ENCODE assay signal across 33 cellular contexts in genomic region chr13:78323848-78324247, GRCh38.
DNase-seq lines count a peak whose midpoint lies in the region; ATAC-seq, FAIRE-seq and TF ChIP-seq lines count a peak whose summit lies in the region.
"Had no signal": no experiment of that assay in that cellular context is flagged by ENCODE, and none has a peak within 500 bp of the region (broad histone marks: within the 10 kb centered on the region; RNA-seq: fewer than 3 reads in every experiment).

No MANE protein-coding gene starts in this region.

- H3K4me3 Mint-ChIP-seq in CD4-positive, alpha-beta memory T cell: no peak overlapping the region
- no peak overlapping the region for H3K4me3 Mint-ChIP-seq in activated naive CD4-positive, alpha-beta T cell treated with anti-CD3 and anti-CD28 coated beads, Interleukin-2, amount 10 ng/mL, durations not matched to agents 7 days and 5 days
- H3K4me3 Mint-ChIP-seq: activated CD4-positive, alpha-beta memory T cell treated with anti-CD3 and anti-CD28 coated beads for 36 hours; activated naive CD4-positive, alpha-beta T cell treated with anti-CD3 and anti-CD28 coated beads, Interleukin-2, amount 50 U/mL, for 24 hours; activated T-helper 17 cell treated with anti-CD3 and anti-CD28 coated beads, Interleukin-2, amount 50 U/mL, for 72 hours; B cell; CD8-positive, alpha-beta memory T cell; dendritic cell treated with granulocyte-macrophage colony-stimulating factor and Interleukin-4, amounts not matched to agents 40 ng/mL and 50 ng/mL, for 4 days; natural killer cell; stimulated activated naive CD8-positive, alpha-beta T cell treated with anti-CD3 and anti-CD28 coated beads, Interleukin-15, Interleukin-2, amounts not matched to agents 100 ng/mL and 50 ng/mL, for 24 hours; T-helper 1 cell treated with Interleukin-12 subunit alpha and Interleukin-12 subunit beta and Interleukin-4 antibody, amounts not matched to agents 30 μg/mL and 1 μg/mL, for 36 hours had no signal

- H3K27ac ChIP-seq in A549 (no peak overlapping the region), keratinocyte (ENCODE audit: control insufficient read depth, insufficient read depth, low read length) (no peak overlapping the region), brain microvascular endothelial cell (no peak overlapping the region)
- H3K27ac ChIP-seq in CD4-positive, alpha-beta memory T cell (ENCODE audit: low read depth, low read length): no peak overlapping the region
- H3K27ac ChIP-seq: PC-9, skin epidermis, vagina had no signal

- TF ChIP-seq EP300 in A549 (IDR thresholded peaks at IDR 0.05): no peak

- TF ChIP-seq CTCF in A549 (IDR thresholded peaks at IDR 0.05): no peak
- TF ChIP-seq CTCF in LNCaP clone FGC (IDR thresholded peaks at IDR 0.05; ENCODE audit: control insufficient read depth, extremely low read depth, insufficient read depth): no peak
- no peak for TF ChIP-seq CTCF in bronchial epithelial cell (IDR thresholded peaks at IDR 0.05; ENCODE audit: insufficient read depth, low read length, severe bottlenecking)
- TF ChIP-seq CTCF in keratinocyte (optimal IDR thresholded peaks at IDR 0.05 in 1 of 3, IDR thresholded peaks at IDR 0.05 in 1 of 3, conservative IDR thresholded peaks at IDR 0.05 in 1 of 3; ENCODE audit: extremely low read depth in 1 of 3, insufficient read depth in 2 of 3, low read length in 3 of 3): no peak
- no peak for TF ChIP-seq CTCF in brain microvascular endothelial cell (IDR thresholded peaks at IDR 0.05; ENCODE audit: low read depth, low read length, missing control alignments)

- FAIRE-seq in A549 (lab: Jason Lieb, UNC): no peak
- no peak for FAIRE-seq in bronchial epithelial cell (lab: Jason Lieb, UNC)
- no peak for FAIRE-seq in keratinocyte (lab: Jason Lieb, UNC)
- FAIRE-seq: endometrium, H54, K562, kidney, TTC549 had no signal

- no peaks in the 10 kb centered on the region for H3K36me3 ChIP-seq in bronchial epithelial cell (ENCODE audit: control insufficient read depth, insufficient read depth, low read length)
- no peaks in the 10 kb centered on the region for H3K36me3 ChIP-seq in keratinocyte (ENCODE audit: control insufficient read depth in 2 of 2, extremely low read depth in 1 of 2, insufficient read depth in 2 of 2, low read length in 2 of 2)
- H3K36me3 ChIP-seq in CD4-positive, alpha-beta memory T cell (ENCODE audit: insufficient read depth, low read length): no peaks in the 10 kb centered on the region
- H3K36me3 ChIP-seq in brain microvascular endothelial cell (replicated peaks): no peaks in the 10 kb centered on the region
- H3K36me3 ChIP-seq: vagina had no signal

- no peak overlapping the region for H3K27ac Mint-ChIP-seq in CD4-positive, alpha-beta memory T cell
- no peak overlapping the region for H3K27ac Mint-ChIP-seq in activated naive CD4-positive, alpha-beta T cell treated with anti-CD3 and anti-CD28 coated beads, Interleukin-2, amount 10 ng/mL, durations not matched to agents 7 days and 5 days
- H3K27ac Mint-ChIP-seq: activated CD4-positive, alpha-beta memory T cell treated with anti-CD3 and anti-CD28 coated beads for 36 hours; activated naive CD4-positive, alpha-beta T cell treated with anti-CD3 and anti-CD28 coated beads, Interleukin-2, amount 50 U/mL, for 24 hours; activated T-helper 17 cell treated with anti-CD3 and anti-CD28 coated beads, Interleukin-2, amount 50 U/mL, for 72 hours; B cell; CD8-positive, alpha-beta memory T cell; dendritic cell treated with granulocyte-macrophage colony-stimulating factor and Interleukin-4, amounts not matched to agents 40 ng/mL and 50 ng/mL, for 4 days; natural killer cell; stimulated activated naive CD8-positive, alpha-beta T cell treated with anti-CD3 and anti-CD28 coated beads, Interleukin-15, Interleukin-2, amounts not matched to agents 100 ng/mL and 50 ng/mL, for 24 hours; T-helper 1 cell treated with Interleukin-12 subunit alpha and Interleukin-12 subunit beta and Interleukin-4 antibody, amounts not matched to agents 30 μg/mL and 1 μg/mL, for 36 hours had no signal

- in situ Hi-C loops in brain microvascular endothelial cell (cut with HindIII; ENCODE audit: low pct_ligation_motif_present, low sequenced_read_pairs): no loop called here

- H3K79me2 ChIP-seq in keratinocyte (ENCODE audit: control insufficient read depth, insufficient read depth, low read length): no peaks in the 10 kb centered on the region

- no peaks in the 10 kb centered on the region for H3K27me3 Mint-ChIP-seq in CD4-positive, alpha-beta memory T cell
- H3K27me3 Mint-ChIP-seq in activated naive CD4-positive, alpha-beta T cell treated with anti-CD3 and anti-CD28 coated beads, Interleukin-2, amount 10 ng/mL, durations not matched to agents 7 days and 5 days: no peaks in the 10 kb centered on the region
- H3K27me3 Mint-ChIP-seq: activated CD4-positive, alpha-beta memory T cell treated with anti-CD3 and anti-CD28 coated beads for 36 hours; activated naive CD4-positive, alpha-beta T cell treated with anti-CD3 and anti-CD28 coated beads, Interleukin-2, amount 50 U/mL, for 24 hours; B cell; dendritic cell treated with granulocyte-macrophage colony-stimulating factor and Interleukin-4, amounts not matched to agents 40 ng/mL and 50 ng/mL, for 4 days; stimulated activated naive CD8-positive, alpha-beta T cell treated with anti-CD3 and anti-CD28 coated beads, Interleukin-15, Interleukin-2, amounts not matched to agents 100 ng/mL and 50 ng/mL, for 24 hours had no signal

- H3K4me1 Mint-ChIP-seq in CD4-positive, alpha-beta memory T cell: no peaks in the 10 kb centered on the region
- H3K4me1 Mint-ChIP-seq in activated naive CD4-positive, alpha-beta T cell treated with anti-CD3 and anti-CD28 coated beads, Interleukin-2, amount 10 ng/mL, durations not matched to agents 7 days and 5 days: no peaks in the 10 kb centered on the region
- H3K4me1 Mint-ChIP-seq: activated naive CD4-positive, alpha-beta T cell treated with anti-CD3 and anti-CD28 coated beads, Interleukin-2, amount 50 U/mL, for 24 hours; activated T-helper 17 cell treated with anti-CD3 and anti-CD28 coated beads, Interleukin-2, amount 50 U/mL, for 72 hours; B cell; CD8-positive, alpha-beta memory T cell; natural killer cell had no signal

- TF ChIP-seq POLR2A in A549 (IDR thresholded peaks at IDR 0.05; ENCODE audit: low read length): no peak

- no peak for DNase-seq in A549 (ENCODE audit: low read depth in 1 of 2, low spot score in 1 of 2)
- DNase-seq in LNCaP clone FGC (ENCODE audit: low read depth): peak; percentile 25
- DNase-seq in bronchial epithelial cell (ENCODE audit: low read depth): peak; percentile 82
- DNase-seq in keratinocyte (ENCODE audit: low read depth, low spot score): peak; percentile 13
- DNase-seq in CD4-positive, alpha-beta memory T cell: no peak
- DNase-seq in SIG-M5 treated with dmso at 0.1 percent for 504 hours (lab: John Stamatoyannopoulos, UW; ENCODE audit: unreplicated experiment): no peak
- no peak for DNase-seq in brain microvascular endothelial cell
- no peak for DNase-seq in activated naive CD4-positive, alpha-beta T cell treated with anti-CD3 and anti-CD28 coated beads, Interleukin-2, amount 10 ng/mL, durations not matched to agents 7 days and 5 days
- DNase-seq: activated CD4-positive, alpha-beta memory T cell treated with anti-CD3 and anti-CD28 coated beads for 36 hours; activated CD4-positive, CD25-positive, alpha-beta regulatory T cell treated with anti-CD3 and anti-CD28 coated beads, Interleukin-2, amount 50 U/mL, for 72 hours; activated CD8-positive, alpha-beta memory T cell treated with anti-CD3 and anti-CD28 coated beads, Interleukin-2, amount 50 U/mL, for 4 hours; anterior cingulate cortex; CD8-positive, alpha-beta memory T cell; central memory CD4-positive, alpha-beta T cell; DMS 273 treated with DMSO at 0.1 percent for 48 hours; glutamatergic neuron; kidney; natural killer cell; NCI-H510A treated with DMSO at 0.1 percent for 48 hours; SIG-M5 had no signal

- WGBS in A549 (ENCODE audit: missing lambda C conversion rate): 9% methylated on average over 2 of the region's 2 CpGs

- H3K4me2 ChIP-seq in A549 (no peak overlapping the region), keratinocyte (ENCODE audit: control insufficient read depth, extremely low read depth, insufficient read depth, low read depth, low read length) (no peak overlapping the region)
- H3K4me2 ChIP-seq: PC-9 had no signal

- H3K9me3 ChIP-seq in A549: no peaks in the 10 kb centered on the region
- no peaks in the 10 kb centered on the region for H3K9me3 ChIP-seq in keratinocyte (ENCODE audit: control insufficient read depth, low read depth, low read length)
- no peaks in the 10 kb centered on the region for H3K9me3 ChIP-seq in CD4-positive, alpha-beta memory T cell (ENCODE audit: control insufficient read depth in 1 of 2, low read length in 2 of 2)
- H3K9me3 ChIP-seq: vagina had no signal

- H3K9me3 Mint-ChIP-seq in CD4-positive, alpha-beta memory T cell: no peaks in the 10 kb centered on the region
- no peaks in the 10 kb centered on the region for H3K9me3 Mint-ChIP-seq in activated naive CD4-positive, alpha-beta T cell treated with anti-CD3 and anti-CD28 coated beads, Interleukin-2, amount 10 ng/mL, durations not matched to agents 7 days and 5 days
- H3K9me3 Mint-ChIP-seq: activated CD4-positive, alpha-beta memory T cell treated with anti-CD3 and anti-CD28 coated beads for 36 hours; activated T-helper 17 cell treated with anti-CD3 and anti-CD28 coated beads, Interleukin-2, amount 50 U/mL, for 72 hours; CD8-positive, alpha-beta memory T cell; dendritic cell treated with granulocyte-macrophage colony-stimulating factor and Interleukin-4, amounts not matched to agents 40 ng/mL and 50 ng/mL, for 4 days; stimulated activated naive CD8-positive, alpha-beta T cell treated with anti-CD3 and anti-CD28 coated beads, Interleukin-15, Interleukin-2, amounts not matched to agents 100 ng/mL and 50 ng/mL, for 24 hours; T-helper 1 cell treated with Interleukin-12 subunit alpha and Interleukin-12 subunit beta and Interleukin-4 antibody, amounts not matched to agents 30 μg/mL and 1 μg/mL, for 36 hours had no signal

- H3K4me1 ChIP-seq in A549 (no peaks in the 10 kb centered on the region), keratinocyte (ENCODE audit: control insufficient read depth, extremely low read depth, insufficient read depth, low read length) (no peaks in the 10 kb centered on the region)
- no peaks in the 10 kb centered on the region for H3K4me1 ChIP-seq in CD4-positive, alpha-beta memory T cell (ENCODE audit: insufficient read depth, low read length)
- H3K4me1 ChIP-seq: vagina had no signal

- CTCF ChIA-PET in A549 (lab: Yijun Ruan, JAX): no interaction called here
- CTCF ChIA-PET in CD4-positive, alpha-beta memory T cell (lab: Charles Lee; ENCODE audit: partially characterized antibody): no interaction called here
- CTCF ChIA-PET in activated naive CD4-positive, alpha-beta T cell treated with anti-CD3 and anti-CD28 coated beads, Interleukin-2, amount 10 ng/mL, durations not matched to agents 7 days and 5 days (lab: Charles Lee): no interaction called here

- intact Hi-C loops in CD4-positive, alpha-beta memory T cell (cut with micrococcal nuclease): no loop called here

- no peak overlapping the region for H2AFZ ChIP-seq in keratinocyte (ENCODE audit: control insufficient read depth, low read length)
- H2AFZ ChIP-seq: PC-9 had no signal

- H3K27me3 ChIP-seq in bronchial epithelial cell (ENCODE audit: control insufficient read depth, insufficient read depth, low read length): no peaks in the 10 kb centered on the region
- H3K27me3 ChIP-seq in keratinocyte (ENCODE audit: control insufficient read depth, extremely low read depth, insufficient read depth, low read length): no peaks in the 10 kb centered on the region
- H3K27me3 ChIP-seq in CD4-positive, alpha-beta memory T cell (ENCODE audit: insufficient read depth, low read length): no peaks in the 10 kb centered on the region
- H3K27me3 ChIP-seq in brain microvascular endothelial cell (replicated peaks): no peaks in the 10 kb centered on the region
- H3K27me3 ChIP-seq: vagina had no signal

- no peak for TF ChIP-seq RAD21 in A549 (conservative IDR thresholded peaks at IDR 0.05 in 1 of 2, IDR thresholded peaks at IDR 0.05 in 1 of 2)

- H4K20me1 ChIP-seq in keratinocyte (ENCODE audit: control insufficient read depth, extremely low read depth, insufficient read depth, low read length): no peaks in the 10 kb centered on the region

- no peaks in the 10 kb centered on the region for H3K36me3 Mint-ChIP-seq in CD4-positive, alpha-beta memory T cell
- H3K36me3 Mint-ChIP-seq in activated naive CD4-positive, alpha-beta T cell treated with anti-CD3 and anti-CD28 coated beads, Interleukin-2, amount 10 ng/mL, durations not matched to agents 7 days and 5 days: no peaks in the 10 kb centered on the region
- H3K36me3 Mint-ChIP-seq: activated CD4-positive, alpha-beta memory T cell treated with anti-CD3 and anti-CD28 coated beads for 36 hours; activated naive CD4-positive, alpha-beta T cell treated with anti-CD3 and anti-CD28 coated beads, Interleukin-2, amount 50 U/mL, for 24 hours; CD8-positive, alpha-beta memory T cell; natural killer cell had no signal

- no peak for ATAC-seq in A549
- ATAC-seq: activated T-helper 17 cell treated with anti-CD3 and anti-CD28 coated beads, Interleukin-2, amount 50 U/mL, for 72 hours; K562; natural killer cell had no signal

- H3K9me1 ChIP-seq in keratinocyte (ENCODE audit: control insufficient read depth, extremely low read depth, insufficient read depth, low read length): no peaks in the 10 kb centered on the region

- dilution Hi-C loops in keratinocyte (cut with MboI; ENCODE audit: extremely low pct_ligation_motif_present, low sequenced_read_pairs): no loop called here

- POLR2A ChIA-PET in A549 (lab: Yijun Ruan, JAX): no interaction called here
- POLR2A ChIA-PET in CD4-positive, alpha-beta memory T cell (lab: Charles Lee; ENCODE audit: partially characterized antibody): no interaction called here

- no peak overlapping the region for H3K9ac ChIP-seq in keratinocyte (ENCODE audit: control insufficient read depth, extremely low read depth, insufficient read depth, low read length)

- no peak overlapping the region for H3K4me3 ChIP-seq in A549
- H3K4me3 ChIP-seq in LNCaP clone FGC (ENCODE audit: low read depth, low read length): no peak overlapping the region
- H3K4me3 ChIP-seq in bronchial epithelial cell (ENCODE audit: low read depth, low read length): no peak overlapping the region
- H3K4me3 ChIP-seq in keratinocyte (ENCODE audit: control insufficient read depth in 2 of 3, extremely low read depth in 1 of 3, insufficient read depth in 2 of 3, low read depth in 1 of 3, low read length in 3 of 3): no peak overlapping the region
- H3K4me3 ChIP-seq in CD4-positive, alpha-beta memory T cell (ENCODE audit: low read length in 2 of 2): no peak overlapping the region
- no peak overlapping the region for H3K4me3 ChIP-seq in brain microvascular endothelial cell (ENCODE audit: low read depth, low read length)
- H3K4me3 ChIP-seq: K562, PC-9, skin epidermis, vagina had no signal

Comparison
In these comparisons a context has a peak if more than half of its experiments do, and no peak if none do; other contexts are left out.
1. DNase-seq: peak in LNCaP clone FGC (single experiment), bronchial epithelial cell (single experiment) and keratinocyte (single experiment); none in A549 (0 of 2), CD4-positive, alpha-beta memory T cell (0 of 5), SIG-M5 treated with dmso at 0.1 percent for 504 hours (single experiment), brain microvascular endothelial cell (single experiment) and activated naive CD4-positive, alpha-beta T cell treated with anti-CD3 and anti-CD28 coated beads, Interleukin-2, amount 10 ng/mL, durations not matched to agents 7 days and 5 days (single experiment).